Comparison of ENCODE assay signal across 18 cellular contexts in genomic region chr16:48620445-48620844, GRCh38. TPM values are rescaled to one million over a fixed set of nuclear protein-coding genes. Genes with fewer than 3 reads are reported as not detected.
DNase-seq lines count a peak whose midpoint lies in the region; ATAC-seq, FAIRE-seq and TF ChIP-seq lines count a peak whose summit lies in the region.
"Had no signal": no experiment of that assay in that cellular context is flagged by ENCODE, and none has a peak within 500 bp of the region (broad histone marks: within the 10 kb centered on the region; RNA-seq: fewer than 3 reads in every experiment).

No MANE protein-coding gene starts in this region.

- intact Hi-C loops in left ventricle myocardium inferior (cut with micrococcal nuclease) (loop anchor here (5.0 to 10.0 kb wide), 2 partner anchors 63 to 266 kb away; no protein-coding TSS in a partner anchor), heart right ventricle (cut with DNase I) (loop anchor here (5.0 to 10.0 kb wide), 11 partner anchors 63 to 386 kb away; partner anchors contain the start of genes LONP2 (in 3 of the 10) and ABCC11 (in 2 of the 10))

- no peak overlapping the region for H3K14ac ChIP-seq in H1 (ENCODE audit: insufficient read length)

- H3K27me3 ChIP-seq in left ventricle myocardium inferior (ENCODE audit: low read depth) (no peaks in the 10 kb centered on the region), heart right ventricle (no peaks in the 10 kb centered on the region), H1 (replicated peaks in 1 of 4; ENCODE audit: control insufficient read depth in 3 of 4, extremely low read depth in 1 of 4, insufficient read depth in 3 of 4, low read length in 3 of 4) (no peaks in the 10 kb centered on the region; a peak in 1 of 7 replicates), neutrophil (peaks cover 7% of the 10 kb centered on the region)
- no peaks in the 10 kb centered on the region for H3K27me3 ChIP-seq in BLaER1 treated with 17β-estradiol and CSF1 and Interleukin-3, amounts not matched to agents 10 nM and 100 nM

- POLR2A ChIA-PET in H1 (lab: Charles Lee; ENCODE audit: partially characterized antibody) = no interaction called here

- H3K36me3 ChIP-seq in left ventricle myocardium inferior (no peaks in the 10 kb centered on the region), heart right ventricle (no peaks in the 10 kb centered on the region), H1 (ENCODE audit: control insufficient read depth in 2 of 4, insufficient read depth in 4 of 4, low read length in 3 of 4) (no peaks in the 10 kb centered on the region), neutrophil (no peaks in the 10 kb centered on the region)
- H3K36me3 ChIP-seq in BLaER1 treated with 17β-estradiol and CSF1 and Interleukin-3, amounts not matched to agents 10 nM and 100 nM = no peaks in the 10 kb centered on the region

- H2BK15ac ChIP-seq in H1 (ENCODE audit: low read length) = 0 out of 2 replicates have a peak overlapping the region, but pooled peaks have one; percentile 0

- H3K27ac Mint-ChIP-seq in nephron progenitor cell = no peak overlapping the region
- H3K27ac Mint-ChIP-seq: HFFc6 had no signal

- WGBS in heart right ventricle, 2 donors = 87 to 90% methylated on average over 6 of the region's 6 CpGs
- WGBS in H1 (ENCODE audit: extremely low coverage in 1 of 2, insufficient coverage in 1 of 2, insufficient read length in 1 of 2, insufficient replicate concordance in 2 of 2, low coverage in 1 of 2, low lambda C conversion rate in 2 of 2, missing lambda C conversion rate in 1 of 2), 2 experiments = 94% methylated on average over 6 of the region's 6 CpGs; no CpG with 5 or more reads in 1 of the 2 experiments

- no peaks in the 10 kb centered on the region for H3K36me3 Mint-ChIP-seq in nephron progenitor cell (ENCODE audit: low read depth)
- H3K36me3 Mint-ChIP-seq: CD8-positive, alpha-beta memory T cell had no signal

- H3K4ac ChIP-seq in H1 (replicated peaks; ENCODE audit: insufficient read length, low read depth, low read length) = no peak overlapping the region

- H3K4me3 ChIP-seq in left ventricle myocardium inferior = no peak overlapping the region
- no peak overlapping the region for H3K4me3 ChIP-seq in heart right ventricle
- no peak overlapping the region for H3K4me3 ChIP-seq in BLaER1 treated with 17β-estradiol and CSF1 and Interleukin-3, amounts not matched to agents 10 nM and 100 nM
- no peak overlapping the region for H3K4me3 ChIP-seq in H1 (ENCODE audit: extremely low read depth in 1 of 4, insufficient read depth in 2 of 4, low read depth in 3 of 4, low read length in 4 of 4)
- no peak overlapping the region for H3K4me3 ChIP-seq in neutrophil (ENCODE audit: low read depth in 1 of 2, low read length in 1 of 2)

- H2BK5ac ChIP-seq in H1 (ENCODE audit: low read depth, low read length) = no peak overlapping the region

- H3K4me1 ChIP-seq in left ventricle myocardium inferior = peaks cover 77% of the 10 kb centered on the region
- H3K4me1 ChIP-seq in heart right ventricle = peaks cover 6 to 71% (median 58%) of the 10 kb centered on the region in 9 donors
- H3K4me1 ChIP-seq in BLaER1 treated with 17β-estradiol and CSF1 and Interleukin-3, amounts not matched to agents 10 nM and 100 nM = peaks cover 66 to 85% (median 75%) of the 10 kb centered on the region in 10 experiments
- H3K4me1 ChIP-seq in H1 (replicated peaks in 1 of 4; ENCODE audit: control insufficient read depth in 3 of 4, insufficient read depth in 4 of 4, low read length in 3 of 4) = peaks cover 0 to 2% (median 0%) of the 10 kb centered on the region in 4 experiments; a peak in 2 of 7 replicates
- peaks cover 73 to 76% of the 10 kb centered on the region in 2 experiments for H3K4me1 ChIP-seq in neutrophil (ENCODE audit: control insufficient read depth in 1 of 2, insufficient read depth in 1 of 2, low read depth in 1 of 2, low read length in 1 of 2)

- no peak overlapping the region for H2BK12ac ChIP-seq in H1 (ENCODE audit: low read depth, low read length)

- no peaks in the 10 kb centered on the region for H3K79me1 ChIP-seq in H1 (ENCODE audit: low read depth, low read length)

- no peak for FAIRE-seq in H1 (lab: Jason Lieb, UNC)
- FAIRE-seq: GM12892, GM19239 had no signal

- TF ChIP-seq EP300 in H1 (IDR thresholded peaks at IDR 0.05; ENCODE audit: borderline replicate concordance in 1 of 2, low read depth in 2 of 2, low read length in 2 of 2) = no peak

- H3K4me3 Mint-ChIP-seq in nephron progenitor cell = no peak overlapping the region
- H3K4me3 Mint-ChIP-seq: CD8-positive, alpha-beta memory T cell; HFFc6 had no signal

- no peak overlapping the region for H4K91ac ChIP-seq in H1 (replicated peaks; ENCODE audit: insufficient read length, low read length)

- TF ChIP-seq CTCF in left ventricle myocardium inferior (IDR thresholded peaks at IDR 0.05; ENCODE audit: borderline replicate concordance) (no peak), heart right ventricle (IDR thresholded peaks at IDR 0.05) (no peak), H1 (IDR thresholded peaks at IDR 0.05; ENCODE audit: control extremely low read depth in 1 of 3, insufficient read depth in 1 of 3, low read depth in 1 of 3, low read length in 3 of 3) (no peak), neutrophil (IDR thresholded peaks at IDR 0.05) (no peak), nephron progenitor cell (IDR thresholded peaks at IDR 0.05) (no peak)

- H3K9ac ChIP-seq in BLaER1 treated with 17β-estradiol and CSF1 and Interleukin-3, amounts not matched to agents 10 nM and 100 nM = no peak overlapping the region
- no peak overlapping the region for H3K9ac ChIP-seq in H1 (replicated peaks in 1 of 4; ENCODE audit: extremely low read depth in 1 of 4, low read depth in 3 of 4, low read length in 3 of 4)

- no peak overlapping the region for H3K18ac ChIP-seq in H1 (ENCODE audit: extremely low read depth, low read length)

- CTCF ChIA-PET in H1 (lab: Charles Lee; ENCODE audit: partially characterized antibody) = interaction anchor here (4.2 kb wide), 1 partner anchor 91 kb away, joined by 32 read pairs; no protein-coding TSS in a partner anchor

- H2BK20ac ChIP-seq in H1 (ENCODE audit: low read length) = no peak overlapping the region

- H3K56ac ChIP-seq in H1 (replicated peaks; ENCODE audit: insufficient read length, low read depth, low read length) = no peak overlapping the region

- H2AFZ ChIP-seq in H1 (ENCODE audit: low read length) = no peak overlapping the region

- no peak overlapping the region for H2AK5ac ChIP-seq in H1 (ENCODE audit: low read depth, low read length)

- H3K23me2 ChIP-seq in H1 (ENCODE audit: low read depth, low read length) = peaks cover 4% of the 10 kb centered on the region; the same call in 1 of the 2 replicates

- H4K5ac ChIP-seq in H1 (ENCODE audit: insufficient read length, low read depth, low read length) = no peak overlapping the region

- ATAC-seq in heart right ventricle (no peak), GM18873 (IDR thresholded peaks at IDR 0.05; ENCODE audit: low FRiP score, unreplicated experiment) (no peak), HG03439 (IDR thresholded peaks at IDR 0.05; ENCODE audit: unreplicated experiment) (no peak)

- H3K4me1 Mint-ChIP-seq in nephron progenitor cell = peaks cover 11% of the 10 kb centered on the region

- TF ChIP-seq POLR2A in H1 (IDR thresholded peaks at IDR 0.05; ENCODE audit: control extremely low read depth in 1 of 2, low read depth in 2 of 2, low read length in 2 of 2) = no peak

- H2BK120ac ChIP-seq in H1 (replicated peaks; ENCODE audit: low read depth, low read length) = no peak overlapping the region

- no peak overlapping the region for H3K23ac ChIP-seq in H1 (ENCODE audit: insufficient read length)

- peak overlapping the region; percentile 89 to 97 (median 93); a peak in 20 of 22 replicates for H3K4me2 ChIP-seq in BLaER1 treated with 17β-estradiol and CSF1 and Interleukin-3, amounts not matched to agents 10 nM and 100 nM
- no peak overlapping the region for H3K4me2 ChIP-seq in H1 (ENCODE audit: insufficient read depth in 1 of 2, low read depth in 2 of 2, low read length in 2 of 2)

- no peak for TF ChIP-seq RAD21 in H1 (IDR thresholded peaks at IDR 0.05 in 1 of 2, conservative IDR thresholded peaks at IDR 0.05 in 1 of 2; ENCODE audit: low read depth in 2 of 2, low read length in 2 of 2)

- H3K9me3 ChIP-seq in left ventricle myocardium inferior (replicated peaks) = no peaks in the 10 kb centered on the region
- H3K9me3 ChIP-seq in heart right ventricle = no peaks in the 10 kb centered on the region
- no peaks in the 10 kb centered on the region for H3K9me3 ChIP-seq in BLaER1 treated with 17β-estradiol and CSF1 and Interleukin-3, amounts not matched to agents 10 nM and 100 nM (replicated peaks in 1 of 11)
- H3K9me3 ChIP-seq in H1 (ENCODE audit: insufficient read depth in 2 of 2, low read depth in 1 of 2, low read length in 1 of 2) = no peaks in the 10 kb centered on the region
- no peaks in the 10 kb centered on the region for H3K9me3 ChIP-seq in neutrophil
- H3K9me3 ChIP-seq: Caco-2 had no signal

- H4K8ac ChIP-seq in H1 (ENCODE audit: extremely low read depth, insufficient read depth, low read length) = no peak overlapping the region

- peaks cover 9% of the 10 kb centered on the region for H3K27me3 Mint-ChIP-seq in nephron progenitor cell (ENCODE audit: low read depth, poor library complexity)

- H4K20me1 ChIP-seq in BLaER1 treated with 17β-estradiol and CSF1 and Interleukin-3, amounts not matched to agents 10 nM and 100 nM = no peaks in the 10 kb centered on the region; a peak in 1 of 22 replicates
- no peaks in the 10 kb centered on the region for H4K20me1 ChIP-seq in H1 (replicated peaks in 1 of 2; ENCODE audit: control insufficient read depth in 1 of 2, insufficient read depth in 2 of 2, low read length in 2 of 2)

- DNase-seq in left ventricle myocardium inferior = no peak
- no peak for DNase-seq in heart right ventricle
- no peak for DNase-seq in H1 (ENCODE audit: low read depth in 1 of 2, low spot score in 2 of 2)
- no peak for DNase-seq in nephron progenitor cell
- DNase-seq: ACHN; Caco-2; CD8-positive, alpha-beta memory T cell; DND-41; HCEC 1CT; HFFc6; IMR-90 had no signal

- no peaks in the 10 kb centered on the region for H3K9me3 Mint-ChIP-seq in nephron progenitor cell
- H3K9me3 Mint-ChIP-seq: CD8-positive, alpha-beta memory T cell; HFFc6 had no signal

- no peaks in the 10 kb centered on the region for H3K79me2 ChIP-seq in H1 (ENCODE audit: control insufficient read depth in 1 of 2, insufficient read depth in 2 of 2, low read length in 2 of 2)

- H3K27ac ChIP-seq in left ventricle myocardium inferior (replicated peaks) = peak overlapping the region; percentile 14
- peak overlapping the region in 2 of 10 donors; percentile 6 to 89 for H3K27ac ChIP-seq in heart right ventricle
- no peak overlapping the region for H3K27ac ChIP-seq in BLaER1 treated with 17β-estradiol and CSF1 and Interleukin-3, amounts not matched to agents 10 nM and 100 nM
- H3K27ac ChIP-seq in H1 (ENCODE audit: low read depth, low read length) = no peak overlapping the region
- H3K27ac ChIP-seq in neutrophil = peak overlapping the region; percentile 96
- H3K27ac ChIP-seq: C4-2B had no signal

RNA-seq across cellular contexts. Expression of gene N4BP1, which starts 10.5 kb away (rescaled TPM):
- total RNA-seq in left ventricle myocardium inferior = 18.3 TPM
- total RNA-seq in heart right ventricle = 10 to 100 TPM; 18.4 to 27.9 (median 21.5) TPM
- polyA plus RNA-seq in heart right ventricle = 1 to 10 TPM; 6.2 to 9.6 TPM
- total RNA-seq in H1 (2021; fragmentation: NEBNext Ultra II Directional; extraction: Animal tissue kit (Norgen Biotek cat#: 25700)) = 33.1 and 33.4 TPM in 2 replicates
- polyA plus RNA-seq in H1 (2011; rRNA removed) = 13.5 TPM in 2 replicates
- polyA plus RNA-seq in H1 (2011; cell fraction: cytosol; rRNA removed) = 9.5 TPM
- polyA plus RNA-seq in H1 (2011; cell fraction: nucleus; rRNA removed) = 15.5 TPM
- 14.9 to 24.2 TPM (median 20.0 TPM) in 4 replicates for polyA plus RNA-seq in H1 (2012, experiment 1 of 2)
- 2.8 TPM for polyA plus RNA-seq in H1 (2012, experiment 2 of 2)
- 15.9 TPM for polyA plus RNA-seq in H1 (2013, experiment 1 of 2)
- 17.5 TPM for polyA plus RNA-seq in H1 (2013, experiment 2 of 2)
- polyA minus RNA-seq in H1 (2011; rRNA and poly(A)+ RNA removed) = 15.0 and 18.8 TPM in 2 replicates
- polyA minus RNA-seq in H1 (2011; cell fraction: cytosol; rRNA and poly(A)+ RNA removed) = 26.5 TPM
- 33.1 TPM for polyA minus RNA-seq in H1 (2011; cell fraction: nucleus; rRNA and poly(A)+ RNA removed)

Comparison
In these comparisons a context has a peak if more than half of its experiments do, and no peak if none do; other contexts are left out.
1. H3K27ac ChIP-seq: peak in left ventricle myocardium inferior (single experiment) and neutrophil (single experiment); none in BLaER1 treated with 17β-estradiol and CSF1 and Interleukin-3, amounts not matched to agents 10 nM and 100 nM (0 of 11) and H1 (single experiment).
2. H3K4me2 ChIP-seq: peak in BLaER1 treated with 17β-estradiol and CSF1 and Interleukin-3, amounts not matched to agents 10 nM and 100 nM (11 of 11); none in H1 (0 of 2).